ENCODE assay signal across 20 cellular contexts in the genomic region with DNA sequence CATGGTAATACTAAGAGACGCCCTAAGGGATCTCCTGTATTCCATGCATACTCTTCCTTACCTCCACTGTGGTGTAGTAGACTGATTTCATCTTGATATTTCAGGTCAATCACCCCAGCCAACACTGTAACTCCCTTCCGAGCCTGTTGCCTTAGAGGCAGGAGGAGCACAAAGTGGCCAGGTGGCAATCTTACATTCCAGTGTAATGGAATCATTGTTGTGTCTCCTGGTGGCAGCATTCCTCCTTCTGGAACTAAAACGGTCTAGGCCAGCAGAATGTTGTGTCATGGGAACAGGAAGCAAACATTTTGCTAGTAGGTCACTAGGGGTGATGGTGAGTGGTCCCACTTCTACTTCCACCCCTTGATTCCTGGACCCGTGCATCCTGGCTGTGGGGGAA.
A peak's percentile ranks its signal among the peaks of the same experiment; 100 is the strongest.
DNase-seq lines count a peak whose midpoint lies in the region; ATAC-seq and TF ChIP-seq lines count a peak whose summit lies in the region.
"Had no signal": no experiment of that assay in that cellular context is flagged by ENCODE, and none has a peak within 500 bp of the region (broad histone marks: within the 10 kb centered on the region; RNA-seq: fewer than 3 reads in every experiment).

No MANE protein-coding gene starts in this region.

- H3F3A ChIP-seq in neural progenitor cell (ENCODE audit: low read depth) = no peaks in the 10 kb centered on the region

- H3K79me2 ChIP-seq in neural progenitor cell (ENCODE audit: low read depth) = no peaks in the 10 kb centered on the region

- H3K36me3 ChIP-seq in neural progenitor cell = no peaks in the 10 kb centered on the region

- no peaks in the 10 kb centered on the region for H3K9me3 Mint-ChIP-seq in neural progenitor cell

- H3K27ac Mint-ChIP-seq in neural progenitor cell = no peak overlapping the region

- no peaks in the 10 kb centered on the region for H3K9me3 ChIP-seq in neural progenitor cell (ENCODE audit: low read depth)

- no peak overlapping the region for H3K9ac ChIP-seq in neural progenitor cell

- H3K27me3 Mint-ChIP-seq in neural progenitor cell (ENCODE audit: insufficient read depth, low read depth) = no peaks in the 10 kb centered on the region

- TF ChIP-seq CTCF in neural progenitor cell (IDR thresholded peaks at IDR 0.05) = no peak

- H4K20me1 ChIP-seq in neural progenitor cell (ENCODE audit: low read depth) = no peaks in the 10 kb centered on the region

- no peak overlapping the region for H3K4me3 ChIP-seq in neural progenitor cell

- no peak overlapping the region for H3K4me3 Mint-ChIP-seq in neural progenitor cell
- H3K4me3 Mint-ChIP-seq: CD14-positive monocyte had no signal

- no peak overlapping the region for H3K27ac ChIP-seq in neural progenitor cell

- no peaks in the 10 kb centered on the region for H3K4me1 Mint-ChIP-seq in neural progenitor cell
- H3K4me1 Mint-ChIP-seq: CD14-positive monocyte had no signal

- no peak for ATAC-seq in HG02588 (IDR thresholded peaks at IDR 0.05; ENCODE audit: unreplicated experiment)
- ATAC-seq: HCT116 had no signal

- peak; percentile 9 for DNase-seq in ELF-1 (ENCODE audit: low read depth, low spot score)
- peak; percentile 40 for DNase-seq in HT1080 (ENCODE audit: low read depth)
- peak; percentile 26 for DNase-seq in glomerular visceral epithelial cell (ENCODE audit: extremely low spot score)
- peak; percentile 5 for DNase-seq in neural progenitor cell (ENCODE audit: low spot score)
- no peak for DNase-seq in NCI-H1048 (lab: John Stamatoyannopoulos, UW)
- no peak for DNase-seq in NCI-H774 (lab: John Stamatoyannopoulos, UW)
- DNase-seq in NCI-H2227 treated with DMSO at 0.1 percent for 48 hours (lab: John Stamatoyannopoulos, UW) = no peak
- DNase-seq: ACHN, AML-193, DMS53, IMR-90, Karpas-422, MM.1S, NCI-H1105 treated with DMSO at 0.1 percent for 48 hours, NCI-H187 treated with DMSO at 0.1 percent for 48 hours, NCI-H446, SW 1271 had no signal

- no peaks in the 10 kb centered on the region for H3K36me3 Mint-ChIP-seq in neural progenitor cell
- H3K36me3 Mint-ChIP-seq: CD14-positive monocyte had no signal

- no peaks in the 10 kb centered on the region for H3K4me1 ChIP-seq in neural progenitor cell

- no peak overlapping the region for H2AFZ ChIP-seq in neural progenitor cell (replicated peaks)

- H3K4me2 ChIP-seq in neural progenitor cell = no peak overlapping the region

- no peaks in the 10 kb centered on the region for H3K27me3 ChIP-seq in neural progenitor cell

Comparison
In these comparisons a context has a peak if more than half of its experiments do, and no peak if none do; other contexts are left out.
1. DNase-seq: peak in ELF-1 (single experiment), HT1080 (single experiment), glomerular visceral epithelial cell (single experiment) and neural progenitor cell (single experiment); none in NCI-H1048 (single experiment), NCI-H774 (single experiment) and NCI-H2227 treated with DMSO at 0.1 percent for 48 hours (single experiment).